In genomic region chr1:89472253-89472652, GRCh38 we compare ENCODE assay signal across 33 cellular contexts.
"Had no signal": no experiment of that assay in that cellular context is flagged by ENCODE, and none has a peak within 500 bp of the region (broad histone marks: within the 10 kb centered on the region; RNA-seq: fewer than 3 reads in every experiment).

No MANE protein-coding gene starts in this region.

- H3K4me1 ChIP-seq: adrenal gland, ascending aorta, body of pancreas, breast epithelium had no signal

- H3K27me3 ChIP-seq: adrenal gland, ascending aorta, body of pancreas, brain microvascular endothelial cell, breast epithelium, cardiac muscle cell had no signal

- H3K36me3 ChIP-seq: adrenal gland, ascending aorta, brain microvascular endothelial cell, breast epithelium, cardiac muscle cell had no signal

- DNase-seq: activated effector memory CD4-positive, alpha-beta T cell treated with anti-CD3 and anti-CD28 coated beads, Interleukin-2, amount 50 U/mL, for 16 hours; activated effector memory CD4-positive, alpha-beta T cell treated with Interleukin-2 at 50 U/mL for 16 hours; activated gamma-delta T cell; activated gamma-delta T cell treated with Interleukin-2 at 50 U/mL for 16 hours; activated naive CD4-positive, alpha-beta T cell; activated naive CD4-positive, alpha-beta T cell treated with anti-CD3 and anti-CD28 coated beads for 36 hours; activated naive CD4-positive, alpha-beta T cell treated with anti-CD3 and anti-CD28 coated beads, Interleukin-2, amount 10 ng/mL, durations not matched to agents 7 days and 5 days; activated naive CD4-positive, alpha-beta T cell treated with anti-CD3 and anti-CD28 coated beads, Interleukin-2, amount 50 U/mL, for 16 hours; activated naive CD4-positive, alpha-beta T cell treated with Interleukin-2 at 50 U/mL for 16 hours; activated naive CD8-positive, alpha-beta T cell treated with anti-CD3 and anti-CD28 coated beads for 36 hours; activated naive CD8-positive, alpha-beta T cell treated with anti-CD3 and anti-CD28 coated beads, Interleukin-2, amount 10 ng/mL, durations not matched to agents 7 days and 5 days; activated naive CD8-positive, alpha-beta T cell treated with anti-CD3 and anti-CD28 coated beads, Interleukin-2, amount 50 U/mL, for 24 hours; activated T-cell treated with anti-CD3 and anti-CD28 coated beads, Interleukin-2, amount 50 U/mL, for 24 hours; activated T-cell treated with anti-CD3 and anti-CD28 coated beads, Interleukin-2, amount 50 U/mL, for 4 hours; activated T-cell treated with anti-CD3 and anti-CD28 coated beads, Interleukin-2, amount 50 U/mL, for 48 hours; activated T-cell treated with anti-CD3 and anti-CD28 coated beads, Interleukin-2, amount 50 U/mL, for 72 hours; adrenal gland; amniotic stem cell; amygdala; anterior cingulate cortex; aorta; body of pancreas; brain microvascular endothelial cell; caudate nucleus; central memory CD4-positive, alpha-beta T cell; cerebellar nuclear complex had no signal

- FAIRE-seq: astrocyte, bronchial epithelial cell had no signal

- ATAC-seq: activated naive CD4-positive, alpha-beta T cell treated with anti-CD3 and anti-CD28 coated beads, Interleukin-2, amount 50 U/mL, for 72 hours; activated naive CD8-positive, alpha-beta T cell treated with anti-CD3 and anti-CD28 coated beads, Interleukin-2, amount 50 U/mL, for 24 hours; activated T-cell treated with anti-CD3 and anti-CD28 coated beads, Interleukin-2, amount 50 U/mL, for 4 hours; activated T-cell treated with anti-CD3 and anti-CD28 coated beads, Interleukin-2, amount 50 U/mL, for 72 hours; activated T-helper 17 cell treated with anti-CD3 and anti-CD28 coated beads, Interleukin-2, amount 50 U/mL, for 72 hours; body of pancreas had no signal

- H3K4me3 ChIP-seq: adrenal gland, ascending aorta, body of pancreas, breast epithelium, cardiac muscle cell had no signal

- H3K27ac ChIP-seq: adrenal gland, ascending aorta, body of pancreas, brain microvascular endothelial cell, breast epithelium, cardiac muscle cell had no signal

- H3K9me3 ChIP-seq: adrenal gland, ascending aorta, body of pancreas had no signal
